Comparison of ENCODE assay signal across 1 cellular context in the genomic region with DNA sequence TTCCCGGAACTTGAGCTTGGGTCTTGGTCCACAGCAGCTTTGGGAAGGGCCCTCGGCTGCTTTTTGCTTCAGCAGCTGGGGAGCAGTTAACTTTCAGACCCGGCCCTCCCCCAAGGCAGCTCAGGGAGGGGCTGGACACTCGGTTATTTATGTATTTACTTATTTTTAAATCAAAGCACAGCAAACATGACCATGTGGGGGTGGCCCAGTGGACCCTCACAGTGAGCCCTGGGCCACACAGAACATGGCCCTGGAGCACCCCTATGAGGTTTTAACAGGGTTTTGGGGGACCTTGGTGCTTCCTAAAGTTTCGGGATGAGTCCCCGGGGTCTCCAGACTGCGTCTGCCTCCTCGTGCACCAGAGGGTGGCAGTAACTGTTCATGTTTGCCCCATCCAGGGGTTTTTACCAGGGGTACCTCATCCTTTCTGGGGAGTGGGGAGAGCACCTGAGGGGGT.
TF ChIP-seq lines count a peak whose summit lies in the region.

No MANE protein-coding gene starts in this region.

TF ChIP-seq in IMR-90, 13 proteins besides CTCF, POLR2A, EP300 and RAD21:
- TF ChIP-seq RFX5 (IDR thresholded peaks at IDR 0.05; ENCODE audit: low read depth, low read length) (no peak), RCOR1 (IDR thresholded peaks at IDR 0.05; ENCODE audit: insufficient replicate concordance, low read length) (no peak), FOS (IDR thresholded peaks at IDR 0.05; ENCODE audit: low read depth, low read length) (no peak), MAZ (IDR thresholded peaks at IDR 0.05; ENCODE audit: borderline replicate concordance, low read depth, low read length) (no peak), MXI1 (IDR thresholded peaks at IDR 0.05; ENCODE audit: borderline replicate concordance, low read depth, low read length) (no peak), MAFK (IDR thresholded peaks at IDR 0.05; ENCODE audit: low read depth, low read length) (no peak), SMC3 (IDR thresholded peaks at IDR 0.05; ENCODE audit: low read depth, low read length) (no peak), CHD1 (IDR thresholded peaks at IDR 0.05; ENCODE audit: low read depth, low read length) (no peak), BHLHE40 (IDR thresholded peaks at IDR 0.05; ENCODE audit: low read depth, low read length) (no peak), CEBPB (IDR thresholded peaks at IDR 0.05; ENCODE audit: low read depth, low read length) (no peak), NFE2L2 (IDR thresholded peaks at IDR 0.05; ENCODE audit: low read depth, low read length) (no peak)
- TF ChIP-seq, protein P1, sequence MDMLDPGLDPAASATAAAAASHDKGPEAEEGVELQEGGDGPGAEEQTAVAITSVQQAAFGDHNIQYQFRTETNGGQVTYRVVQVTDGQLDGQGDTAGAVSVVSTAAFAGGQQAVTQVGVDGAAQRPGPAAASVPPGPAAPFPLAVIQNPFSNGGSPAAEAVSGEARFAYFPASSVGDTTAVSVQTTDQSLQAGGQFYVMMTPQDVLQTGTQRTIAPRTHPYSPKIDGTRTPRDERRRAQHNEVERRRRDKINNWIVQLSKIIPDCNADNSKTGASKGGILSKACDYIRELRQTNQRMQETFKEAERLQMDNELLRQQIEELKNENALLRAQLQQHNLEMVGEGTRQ (IDR thresholded peaks at IDR 0.05; ENCODE audit: low read depth, low read length), result no peak
- TF ChIP-seq, protein P2, sequence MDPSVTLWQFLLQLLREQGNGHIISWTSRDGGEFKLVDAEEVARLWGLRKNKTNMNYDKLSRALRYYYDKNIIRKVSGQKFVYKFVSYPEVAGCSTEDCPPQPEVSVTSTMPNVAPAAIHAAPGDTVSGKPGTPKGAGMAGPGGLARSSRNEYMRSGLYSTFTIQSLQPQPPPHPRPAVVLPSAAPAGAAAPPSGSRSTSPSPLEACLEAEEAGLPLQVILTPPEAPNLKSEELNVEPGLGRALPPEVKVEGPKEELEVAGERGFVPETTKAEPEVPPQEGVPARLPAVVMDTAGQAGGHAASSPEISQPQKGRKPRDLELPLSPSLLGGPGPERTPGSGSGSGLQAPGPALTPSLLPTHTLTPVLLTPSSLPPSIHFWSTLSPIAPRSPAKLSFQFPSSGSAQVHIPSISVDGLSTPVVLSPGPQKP (IDR thresholded peaks at IDR 0.05; ENCODE audit: borderline replicate concordance, low read depth, low read length), result no peak
